Comparison of ENCODE assay signal across 9 cellular contexts in genomic region chr5:174919351-174919750, GRCh38.
"Had no signal": no experiment of that assay in that cellular context is flagged by ENCODE, and none has a peak within 500 bp of the region (broad histone marks: within the 10 kb centered on the region; RNA-seq: fewer than 3 reads in every experiment).

No MANE protein-coding gene starts in this region.

- H3K27ac Mint-ChIP-seq: HFFc6, IgD-negative memory B cell had no signal

- H3K4me3 ChIP-seq: GM23338, HAP-1 had no signal

- H3K36me3 Mint-ChIP-seq: IgD-negative memory B cell had no signal

- H2AFZ ChIP-seq: GM23338 had no signal

- H3K4me1 ChIP-seq: HAP-1 had no signal

- DNase-seq: H7, HFFc6, KBM-7 had no signal

- H3K4me2 ChIP-seq: GM23338 had no signal

- H3K27ac ChIP-seq: HL-60 had no signal

- H3K9me3 ChIP-seq: HAP-1 had no signal

- ATAC-seq: GM23338, HCT116, HepG2 had no signal

- H3K36me3 ChIP-seq: HAP-1 had no signal
